ENCODE assay signal across 2 cellular contexts in the genomic region with DNA sequence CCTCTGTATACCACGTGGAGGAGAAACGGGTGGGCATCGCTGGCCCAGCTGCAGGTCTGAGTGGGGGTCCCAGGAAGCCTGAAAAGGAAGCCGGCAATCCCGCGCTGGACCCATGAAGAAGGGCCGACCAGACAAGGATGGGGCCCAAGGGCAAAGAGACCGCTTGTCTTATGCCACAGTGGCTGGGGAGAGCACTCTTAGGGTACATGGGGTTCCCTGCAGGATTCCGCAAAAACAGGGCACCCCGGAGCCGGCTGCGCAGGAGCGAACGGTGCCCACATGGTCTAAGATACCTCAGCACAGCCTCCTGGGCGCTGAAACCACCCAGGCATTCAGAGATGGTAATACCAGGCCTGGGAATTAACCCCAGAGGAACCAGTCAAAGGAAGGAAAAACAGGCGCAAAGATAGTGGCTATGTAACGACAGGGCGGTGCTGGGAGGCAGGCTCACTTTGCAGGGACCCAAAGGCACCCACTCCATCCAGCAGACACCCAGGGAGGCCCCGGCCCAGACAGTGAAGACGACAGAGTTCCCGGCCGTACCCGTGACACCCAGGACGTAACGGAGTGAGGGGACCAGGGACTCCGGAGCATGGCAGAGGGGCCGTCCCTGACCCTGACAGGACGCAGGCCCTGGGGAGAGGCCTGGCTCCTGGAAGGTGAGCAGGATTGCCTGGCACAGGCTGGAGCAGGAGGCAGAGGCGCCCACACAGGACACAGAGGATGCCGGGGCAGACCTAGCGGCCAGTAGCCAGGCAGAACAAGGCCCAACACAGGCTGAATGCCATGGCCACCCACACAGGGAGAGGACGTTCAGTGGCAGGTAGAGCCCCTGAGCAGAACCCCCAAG.
A peak's percentile ranks its signal among the peaks of the same experiment; 100 is the strongest.
TF ChIP-seq lines count a peak whose summit lies in the region.

No MANE protein-coding gene starts in this region.

TF ChIP-seq in HepG2, 621 proteins besides CTCF, POLR2A, EP300 and RAD21 (continues in another document):
- TF ChIP-seq HDAC6 (IDR thresholded peaks at IDR 0.05; ENCODE audit: low read depth, low read length) = no peak
- TF ChIP-seq SP140L (CRISPR knock-in tag; IDR thresholded peaks at IDR 0.05; ENCODE audit: borderline replicate concordance) = no peak
- TF ChIP-seq DNMT1 (CRISPR knock-in tag; IDR thresholded peaks at IDR 0.05) = peak; percentile 55; the same call in 1 of the 2 replicates
- TF ChIP-seq, protein P1, sequence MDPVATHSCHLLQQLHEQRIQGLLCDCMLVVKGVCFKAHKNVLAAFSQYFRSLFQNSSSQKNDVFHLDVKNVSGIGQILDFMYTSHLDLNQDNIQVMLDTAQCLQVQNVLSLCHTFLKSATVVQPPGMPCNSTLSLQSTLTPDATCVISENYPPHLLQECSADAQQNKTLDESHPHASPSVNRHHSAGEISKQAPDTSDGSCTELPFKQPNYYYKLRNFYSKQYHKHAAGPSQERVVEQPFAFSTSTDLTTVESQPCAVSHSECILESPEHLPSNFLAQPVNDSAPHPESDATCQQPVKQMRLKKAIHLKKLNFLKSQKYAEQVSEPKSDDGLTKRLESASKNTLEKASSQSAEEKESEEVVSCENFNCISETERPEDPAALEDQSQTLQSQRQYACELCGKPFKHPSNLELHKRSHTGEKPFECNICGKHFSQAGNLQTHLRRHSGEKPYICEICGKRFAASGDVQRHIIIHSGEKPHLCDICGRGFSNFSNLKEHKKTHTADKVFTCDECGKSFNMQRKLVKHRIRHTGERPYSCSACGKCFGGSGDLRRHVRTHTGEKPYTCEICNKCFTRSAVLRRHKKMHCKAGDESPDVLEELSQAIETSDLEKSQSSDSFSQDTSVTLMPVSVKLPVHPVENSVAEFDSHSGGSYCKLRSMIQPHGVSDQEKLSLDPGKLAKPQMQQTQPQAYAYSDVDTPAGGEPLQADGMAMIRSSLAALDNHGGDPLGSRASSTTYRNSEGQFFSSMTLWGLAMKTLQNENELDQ (CRISPR knock-in tag; IDR thresholded peaks at IDR 0.05; ENCODE audit: borderline replicate concordance) = no peak
- TF ChIP-seq, protein P2, sequence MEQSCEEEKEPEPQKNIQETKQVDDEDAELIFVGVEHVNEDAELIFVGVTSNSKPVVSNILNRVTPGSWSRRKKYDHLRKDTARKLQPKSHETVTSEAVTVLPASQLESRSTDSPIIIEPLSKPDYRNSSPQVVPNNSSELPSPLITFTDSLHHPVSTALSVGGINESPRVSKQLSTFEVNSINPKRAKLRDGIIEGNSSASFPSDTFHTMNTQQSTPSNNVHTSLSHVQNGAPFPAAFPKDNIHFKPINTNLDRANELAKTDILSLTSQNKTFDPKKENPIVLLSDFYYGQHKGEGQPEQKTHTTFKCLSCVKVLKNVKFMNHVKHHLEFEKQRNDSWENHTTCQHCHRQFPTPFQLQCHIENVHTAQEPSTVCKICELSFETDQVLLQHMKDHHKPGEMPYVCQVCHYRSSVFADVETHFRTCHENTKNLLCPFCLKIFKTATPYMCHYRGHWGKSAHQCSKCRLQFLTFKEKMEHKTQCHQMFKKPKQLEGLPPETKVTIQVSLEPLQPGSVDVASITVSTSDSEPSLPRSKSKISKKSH (CRISPR knock-in tag; IDR thresholded peaks at IDR 0.05; ENCODE audit: borderline replicate concordance) = peak; percentile 6; the same call in 1 of the 2 replicates
- TF ChIP-seq NFE2L2 (IDR thresholded peaks at IDR 0.05; ENCODE audit: low read length) = no peak
- TF ChIP-seq TSC22D2 (CRISPR knock-in tag; IDR thresholded peaks at IDR 0.05; ENCODE audit: borderline replicate concordance) = no peak
- no peak for TF ChIP-seq SOX13 (IDR thresholded peaks at IDR 0.05)
- TF ChIP-seq SOX13 (CRISPR knock-in tag; conservative IDR thresholded peaks at IDR 0.05 in 1 of 2, IDR thresholded peaks at IDR 0.05 in 1 of 2) = no peak
- TF ChIP-seq, protein P3, sequence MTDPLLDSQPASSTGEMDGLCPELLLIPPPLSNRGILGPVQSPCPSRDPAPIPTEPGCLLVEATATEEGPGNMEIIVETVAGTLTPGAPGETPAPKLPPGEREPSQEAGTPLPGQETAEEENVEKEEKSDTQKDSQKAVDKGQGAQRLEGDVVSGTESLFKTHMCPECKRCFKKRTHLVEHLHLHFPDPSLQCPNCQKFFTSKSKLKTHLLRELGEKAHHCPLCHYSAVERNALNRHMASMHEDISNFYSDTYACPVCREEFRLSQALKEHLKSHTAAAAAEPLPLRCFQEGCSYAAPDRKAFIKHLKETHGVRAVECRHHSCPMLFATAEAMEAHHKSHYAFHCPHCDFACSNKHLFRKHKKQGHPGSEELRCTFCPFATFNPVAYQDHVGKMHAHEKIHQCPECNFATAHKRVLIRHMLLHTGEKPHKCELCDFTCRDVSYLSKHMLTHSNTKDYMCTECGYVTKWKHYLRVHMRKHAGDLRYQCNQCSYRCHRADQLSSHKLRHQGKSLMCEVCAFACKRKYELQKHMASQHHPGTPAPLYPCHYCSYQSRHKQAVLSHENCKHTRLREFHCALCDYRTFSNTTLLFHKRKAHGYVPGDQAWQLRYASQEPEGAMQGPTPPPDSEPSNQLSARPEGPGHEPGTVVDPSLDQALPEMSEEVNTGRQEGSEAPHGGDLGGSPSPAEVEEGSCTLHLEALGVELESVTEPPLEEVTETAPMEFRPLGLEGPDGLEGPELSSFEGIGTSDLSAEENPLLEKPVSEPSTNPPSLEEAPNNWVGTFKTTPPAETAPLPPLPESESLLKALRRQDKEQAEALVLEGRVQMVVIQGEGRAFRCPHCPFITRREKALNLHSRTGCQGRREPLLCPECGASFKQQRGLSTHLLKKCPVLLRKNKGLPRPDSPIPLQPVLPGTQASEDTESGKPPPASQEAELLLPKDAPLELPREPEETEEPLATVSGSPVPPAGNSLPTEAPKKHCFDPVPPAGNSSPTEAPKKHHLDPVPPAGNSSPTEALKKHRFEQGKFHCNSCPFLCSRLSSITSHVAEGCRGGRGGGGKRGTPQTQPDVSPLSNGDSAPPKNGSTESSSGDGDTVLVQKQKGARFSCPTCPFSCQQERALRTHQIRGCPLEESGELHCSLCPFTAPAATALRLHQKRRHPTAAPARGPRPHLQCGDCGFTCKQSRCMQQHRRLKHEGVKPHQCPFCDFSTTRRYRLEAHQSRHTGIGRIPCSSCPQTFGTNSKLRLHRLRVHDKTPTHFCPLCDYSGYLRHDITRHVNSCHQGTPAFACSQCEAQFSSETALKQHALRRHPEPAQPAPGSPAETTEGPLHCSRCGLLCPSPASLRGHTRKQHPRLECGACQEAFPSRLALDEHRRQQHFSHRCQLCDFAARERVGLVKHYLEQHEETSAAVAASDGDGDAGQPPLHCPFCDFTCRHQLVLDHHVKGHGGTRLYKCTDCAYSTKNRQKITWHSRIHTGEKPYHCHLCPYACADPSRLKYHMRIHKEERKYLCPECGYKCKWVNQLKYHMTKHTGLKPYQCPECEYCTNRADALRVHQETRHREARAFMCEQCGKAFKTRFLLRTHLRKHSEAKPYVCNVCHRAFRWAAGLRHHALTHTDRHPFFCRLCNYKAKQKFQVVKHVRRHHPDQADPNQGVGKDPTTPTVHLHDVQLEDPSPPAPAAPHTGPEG (CRISPR knock-in tag; IDR thresholded peaks at IDR 0.05) = no peak
- no peak for TF ChIP-seq ZSCAN22 (CRISPR knock-in tag; IDR thresholded peaks at IDR 0.05)
- TF ChIP-seq NCOR1 (IDR thresholded peaks at IDR 0.05; ENCODE audit: borderline replicate concordance, low read length) = no peak
- 0 out of 2 replicates have a peak, but pooled peaks have one; percentile 29 for TF ChIP-seq RBFOX2 (IDR thresholded peaks at IDR 0.05; ENCODE audit: low read depth, low read length)
- no peak for TF ChIP-seq ZNF230 (CRISPR knock-in tag; IDR thresholded peaks at IDR 0.05)
- TF ChIP-seq REPIN1 (CRISPR knock-in tag; IDR thresholded peaks at IDR 0.05; ENCODE audit: borderline replicate concordance, low read depth) = no peak
- no peak for TF ChIP-seq HMG20B (CRISPR knock-in tag; conservative IDR thresholded peaks at IDR 0.05)
- TF ChIP-seq ZNF83 (CRISPR knock-in tag; IDR thresholded peaks at IDR 0.05; ENCODE audit: borderline replicate concordance) = no peak

TF ChIP-seq in K562, 482 proteins besides CTCF, POLR2A, EP300 and RAD21:
- TF ChIP-seq DMBX1 (CRISPR knock-in tag; IDR thresholded peaks at IDR 0.05; ENCODE audit: borderline replicate concordance) (peak; percentile 13; the same call in 1 of the 2 replicates), ZNF232 (CRISPR knock-in tag; IDR thresholded peaks at IDR 0.05) (no peak), ETV5 (CRISPR knock-in tag; IDR thresholded peaks at IDR 0.05; ENCODE audit: low read depth) (0 out of 2 replicates have a peak, but pooled peaks have one; percentile 1), POLR2B (IDR thresholded peaks at IDR 0.05; ENCODE audit: low read depth, partially characterized antibody) (peak; percentile 29), ZBTB7A (IDR thresholded peaks at IDR 0.05; ENCODE audit: borderline replicate concordance, control insufficient read depth, low read depth, low read length) (no peak), SUPT5H (IDR thresholded peaks at IDR 0.05) (peak; percentile 50), CEBPB (tag; IDR thresholded peaks at IDR 0.05) (no peak), WHSC1 (IDR thresholded peaks at IDR 0.05; ENCODE audit: low read length) (peak; percentile 83), POLR2AphosphoS5 (IDR thresholded peaks at IDR 0.05; ENCODE audit: control insufficient read depth, insufficient read depth, low read depth, low read length) (peak; percentile 14; the same call in 1 of the 2 replicates), GATAD2A (IDR thresholded peaks at IDR 0.05) (no peak), POLR2G (IDR thresholded peaks at IDR 0.05; ENCODE audit: low read depth, low read length) (peak; percentile 80), TEAD1 (CRISPR knock-in tag; IDR thresholded peaks at IDR 0.05) (0 out of 4 replicates have a peak, but pooled peaks of 1 of the 2 experiments have one; percentile 28)
- TF ChIP-seq, protein P4, sequence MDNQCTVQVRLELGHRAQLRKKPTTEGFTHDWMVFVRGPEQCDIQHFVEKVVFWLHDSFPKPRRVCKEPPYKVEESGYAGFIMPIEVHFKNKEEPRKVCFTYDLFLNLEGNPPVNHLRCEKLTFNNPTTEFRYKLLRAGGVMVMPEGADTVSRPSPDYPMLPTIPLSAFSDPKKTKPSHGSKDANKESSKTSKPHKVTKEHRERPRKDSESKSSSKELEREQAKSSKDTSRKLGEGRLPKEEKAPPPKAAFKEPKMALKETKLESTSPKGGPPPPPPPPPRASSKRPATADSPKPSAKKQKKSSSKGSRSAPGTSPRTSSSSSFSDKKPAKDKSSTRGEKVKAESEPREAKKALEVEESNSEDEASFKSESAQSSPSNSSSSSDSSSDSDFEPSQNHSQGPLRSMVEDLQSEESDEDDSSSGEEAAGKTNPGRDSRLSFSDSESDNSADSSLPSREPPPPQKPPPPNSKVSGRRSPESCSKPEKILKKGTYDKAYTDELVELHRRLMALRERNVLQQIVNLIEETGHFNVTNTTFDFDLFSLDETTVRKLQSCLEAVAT (IDR thresholded peaks at IDR 0.05) = no peak
- TF ChIP-seq, protein P5, sequence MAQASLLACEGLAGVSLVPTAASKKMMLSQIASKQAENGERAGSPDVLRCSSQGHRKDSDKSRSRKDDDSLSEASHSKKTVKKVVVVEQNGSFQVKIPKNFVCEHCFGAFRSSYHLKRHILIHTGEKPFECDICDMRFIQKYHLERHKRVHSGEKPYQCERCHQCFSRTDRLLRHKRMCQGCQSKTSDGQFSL (CRISPR knock-in tag; IDR thresholded peaks at IDR 0.05) = no peak
- TF ChIP-seq, protein P5 (tag; IDR thresholded peaks at IDR 0.05) = 0 out of 4 replicates have a peak, but pooled peaks of 1 of the 2 experiments have one; percentile 69
- TF ChIP-seq, protein P6, sequence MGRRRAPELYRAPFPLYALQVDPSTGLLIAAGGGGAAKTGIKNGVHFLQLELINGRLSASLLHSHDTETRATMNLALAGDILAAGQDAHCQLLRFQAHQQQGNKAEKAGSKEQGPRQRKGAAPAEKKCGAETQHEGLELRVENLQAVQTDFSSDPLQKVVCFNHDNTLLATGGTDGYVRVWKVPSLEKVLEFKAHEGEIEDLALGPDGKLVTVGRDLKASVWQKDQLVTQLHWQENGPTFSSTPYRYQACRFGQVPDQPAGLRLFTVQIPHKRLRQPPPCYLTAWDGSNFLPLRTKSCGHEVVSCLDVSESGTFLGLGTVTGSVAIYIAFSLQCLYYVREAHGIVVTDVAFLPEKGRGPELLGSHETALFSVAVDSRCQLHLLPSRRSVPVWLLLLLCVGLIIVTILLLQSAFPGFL (CRISPR knock-in tag; IDR thresholded peaks at IDR 0.05) = 0 out of 2 replicates have a peak, but pooled peaks have one; percentile 71
- TF ChIP-seq, protein P7, sequence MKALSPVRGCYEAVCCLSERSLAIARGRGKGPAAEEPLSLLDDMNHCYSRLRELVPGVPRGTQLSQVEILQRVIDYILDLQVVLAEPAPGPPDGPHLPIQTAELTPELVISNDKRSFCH (CRISPR knock-in tag; IDR thresholded peaks at IDR 0.05) = no peak
- TF ChIP-seq, protein P7 (tag; IDR thresholded peaks at IDR 0.05) = no peak
- TF ChIP-seq, protein P8, sequence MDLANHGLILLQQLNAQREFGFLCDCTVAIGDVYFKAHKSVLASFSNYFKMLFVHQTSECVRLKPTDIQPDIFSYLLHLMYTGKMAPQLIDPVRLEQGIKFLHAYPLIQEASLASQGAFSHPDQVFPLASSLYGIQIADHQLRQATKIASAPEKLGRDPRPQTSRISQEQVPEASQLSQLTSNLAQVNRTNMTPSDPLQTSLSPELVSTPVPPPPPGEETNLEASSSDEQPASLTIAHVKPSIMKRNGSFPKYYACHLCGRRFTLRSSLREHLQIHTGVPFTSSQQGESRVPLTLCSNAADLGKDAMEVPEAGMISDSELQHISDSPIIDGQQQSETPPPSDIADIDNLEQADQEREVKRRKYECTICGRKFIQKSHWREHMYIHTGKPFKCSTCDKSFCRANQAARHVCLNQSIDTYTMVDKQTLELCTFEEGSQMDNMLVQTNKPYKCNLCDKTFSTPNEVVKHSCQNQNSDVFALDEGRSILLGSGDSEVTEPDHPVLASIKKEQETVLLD (IDR thresholded peaks at IDR 0.05) = 0 out of 2 replicates have a peak, but pooled peaks have one; percentile 1
